In the genomic region with DNA sequence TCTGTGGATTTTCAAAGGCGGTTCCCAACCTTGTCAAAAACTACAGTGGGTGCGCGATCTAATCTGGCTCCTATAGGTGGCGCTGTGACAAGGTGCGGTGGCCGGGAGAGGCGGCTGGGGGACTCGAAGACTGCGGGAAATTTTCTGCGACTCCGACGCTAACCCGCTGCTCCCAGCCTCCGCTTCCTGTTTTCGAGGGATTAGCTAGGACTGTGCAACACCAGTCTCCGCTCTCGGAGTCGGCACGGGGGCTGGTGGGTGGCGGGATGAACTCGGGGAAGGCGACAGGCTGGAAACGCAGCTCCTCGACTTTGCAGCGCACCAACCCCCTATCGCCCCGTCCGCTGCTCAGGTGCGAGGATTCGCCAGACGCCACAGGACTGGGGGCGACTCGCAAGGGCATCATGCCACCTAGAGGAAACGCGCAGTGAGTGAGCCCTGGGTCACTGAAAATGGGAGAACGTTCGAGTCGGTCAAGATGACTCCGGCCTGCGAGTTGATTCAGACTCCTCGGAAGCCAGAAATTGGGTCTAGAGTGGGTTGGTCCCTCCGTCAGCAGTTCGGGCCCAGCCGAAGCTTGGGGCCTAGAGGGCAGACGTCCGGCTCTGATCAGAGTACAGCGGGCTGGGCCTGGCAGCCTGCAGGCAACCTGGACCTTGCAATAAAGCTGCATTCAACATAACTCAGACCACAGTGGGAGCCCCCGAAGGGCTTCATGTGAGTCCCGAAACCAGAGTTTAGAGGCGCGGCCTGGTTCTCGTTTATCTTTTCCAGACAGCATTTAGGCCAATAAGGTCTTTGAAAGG, we compare ENCODE assay signal across 1 cellular context.
TF ChIP-seq lines count a peak whose summit lies in the region.

No MANE protein-coding gene starts in this region.

TF ChIP-seq in HepG2, 621 proteins besides CTCF, POLR2A, EP300 and RAD21 (continued from another document and continues in another):
- 0 out of 2 replicates have a peak, but pooled peaks have one; percentile 63 for TF ChIP-seq ZNF547 (CRISPR knock-in tag; IDR thresholded peaks at IDR 0.05)
- peak; percentile 5 for TF ChIP-seq PRPF4 (IDR thresholded peaks at IDR 0.05; ENCODE audit: low read depth, low read length, poor library complexity, severe bottlenecking)
- peak; percentile 64; the same call in 1 of the 2 replicates for TF ChIP-seq ZNF605 (CRISPR knock-in tag; IDR thresholded peaks at IDR 0.05)
- TF ChIP-seq, protein P1, sequence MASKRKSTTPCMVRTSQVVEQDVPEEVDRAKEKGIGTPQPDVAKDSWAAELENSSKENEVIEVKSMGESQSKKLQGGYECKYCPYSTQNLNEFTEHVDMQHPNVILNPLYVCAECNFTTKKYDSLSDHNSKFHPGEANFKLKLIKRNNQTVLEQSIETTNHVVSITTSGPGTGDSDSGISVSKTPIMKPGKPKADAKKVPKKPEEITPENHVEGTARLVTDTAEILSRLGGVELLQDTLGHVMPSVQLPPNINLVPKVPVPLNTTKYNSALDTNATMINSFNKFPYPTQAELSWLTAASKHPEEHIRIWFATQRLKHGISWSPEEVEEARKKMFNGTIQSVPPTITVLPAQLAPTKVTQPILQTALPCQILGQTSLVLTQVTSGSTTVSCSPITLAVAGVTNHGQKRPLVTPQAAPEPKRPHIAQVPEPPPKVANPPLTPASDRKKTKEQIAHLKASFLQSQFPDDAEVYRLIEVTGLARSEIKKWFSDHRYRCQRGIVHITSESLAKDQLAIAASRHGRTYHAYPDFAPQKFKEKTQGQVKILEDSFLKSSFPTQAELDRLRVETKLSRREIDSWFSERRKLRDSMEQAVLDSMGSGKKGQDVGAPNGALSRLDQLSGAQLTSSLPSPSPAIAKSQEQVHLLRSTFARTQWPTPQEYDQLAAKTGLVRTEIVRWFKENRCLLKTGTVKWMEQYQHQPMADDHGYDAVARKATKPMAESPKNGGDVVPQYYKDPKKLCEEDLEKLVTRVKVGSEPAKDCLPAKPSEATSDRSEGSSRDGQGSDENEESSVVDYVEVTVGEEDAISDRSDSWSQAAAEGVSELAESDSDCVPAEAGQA (IDR thresholded peaks at IDR 0.05; ENCODE audit: low read depth), result 0 out of 2 replicates have a peak, but pooled peaks have one; percentile 28
- TF ChIP-seq, protein P1 (CRISPR knock-in tag; IDR thresholded peaks at IDR 0.05; ENCODE audit: borderline replicate concordance), result no peak
- peak; percentile 79; the same call in 1 of the 2 replicates for TF ChIP-seq SMAD1 (CRISPR knock-in tag; IDR thresholded peaks at IDR 0.05; ENCODE audit: borderline replicate concordance, low read depth)
- TF ChIP-seq, protein P2, sequence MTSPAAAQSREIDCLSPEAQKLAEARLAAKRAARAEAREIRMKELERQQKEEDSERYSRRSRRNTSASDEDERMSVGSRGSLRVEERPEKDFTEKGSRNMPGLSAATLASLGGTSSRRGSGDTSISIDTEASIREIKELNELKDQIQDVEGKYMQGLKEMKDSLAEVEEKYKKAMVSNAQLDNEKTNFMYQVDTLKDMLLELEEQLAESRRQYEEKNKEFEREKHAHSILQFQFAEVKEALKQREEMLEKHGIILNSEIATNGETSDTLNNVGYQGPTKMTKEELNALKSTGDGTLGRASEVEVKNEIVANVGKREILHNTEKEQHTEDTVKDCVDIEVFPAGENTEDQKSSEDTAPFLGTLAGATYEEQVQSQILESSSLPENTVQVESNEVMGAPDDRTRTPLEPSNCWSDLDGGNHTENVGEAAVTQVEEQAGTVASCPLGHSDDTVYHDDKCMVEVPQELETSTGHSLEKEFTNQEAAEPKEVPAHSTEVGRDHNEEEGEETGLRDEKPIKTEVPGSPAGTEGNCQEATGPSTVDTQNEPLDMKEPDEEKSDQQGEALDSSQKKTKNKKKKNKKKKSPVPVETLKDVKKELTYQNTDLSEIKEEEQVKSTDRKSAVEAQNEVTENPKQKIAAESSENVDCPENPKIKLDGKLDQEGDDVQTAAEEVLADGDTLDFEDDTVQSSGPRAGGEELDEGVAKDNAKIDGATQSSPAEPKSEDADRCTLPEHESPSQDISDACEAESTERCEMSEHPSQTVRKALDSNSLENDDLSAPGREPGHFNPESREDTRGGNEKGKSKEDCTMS (CRISPR knock-in tag; conservative IDR thresholded peaks at IDR 0.05), result no peak
- peak; percentile 44 for TF ChIP-seq ZNF883 (CRISPR knock-in tag; IDR thresholded peaks at IDR 0.05; ENCODE audit: not compliant biosample characterization)
- peak; percentile 67; the same call in 1 of the 2 replicates for TF ChIP-seq ZBTB38 (CRISPR knock-in tag; IDR thresholded peaks at IDR 0.05)
- TF ChIP-seq CREB1 (IDR thresholded peaks at IDR 0.05), result no peak
- TF ChIP-seq CREB1 (CRISPR knock-in tag; IDR thresholded peaks at IDR 0.05), result no peak
- TF ChIP-seq ZNF256 (CRISPR knock-in tag; conservative IDR thresholded peaks at IDR 0.05), result 0 out of 2 replicates have a peak, but pooled peaks have one; percentile 14
- peak; percentile 30; the same call in 1 of the 2 replicates for TF ChIP-seq PHF21A (CRISPR knock-in tag; IDR thresholded peaks at IDR 0.05)
- TF ChIP-seq, protein P3, sequence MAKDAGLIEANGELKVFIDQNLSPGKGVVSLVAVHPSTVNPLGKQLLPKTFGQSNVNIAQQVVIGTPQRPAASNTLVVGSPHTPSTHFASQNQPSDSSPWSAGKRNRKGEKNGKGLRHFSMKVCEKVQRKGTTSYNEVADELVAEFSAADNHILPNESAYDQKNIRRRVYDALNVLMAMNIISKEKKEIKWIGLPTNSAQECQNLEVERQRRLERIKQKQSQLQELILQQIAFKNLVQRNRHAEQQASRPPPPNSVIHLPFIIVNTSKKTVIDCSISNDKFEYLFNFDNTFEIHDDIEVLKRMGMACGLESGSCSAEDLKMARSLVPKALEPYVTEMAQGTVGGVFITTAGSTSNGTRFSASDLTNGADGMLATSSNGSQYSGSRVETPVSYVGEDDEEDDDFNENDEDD (CRISPR knock-in tag; IDR thresholded peaks at IDR 0.05; ENCODE audit: borderline replicate concordance), result peak; percentile 40; the same call in 1 of the 2 replicates
- TF ChIP-seq, protein P4, sequence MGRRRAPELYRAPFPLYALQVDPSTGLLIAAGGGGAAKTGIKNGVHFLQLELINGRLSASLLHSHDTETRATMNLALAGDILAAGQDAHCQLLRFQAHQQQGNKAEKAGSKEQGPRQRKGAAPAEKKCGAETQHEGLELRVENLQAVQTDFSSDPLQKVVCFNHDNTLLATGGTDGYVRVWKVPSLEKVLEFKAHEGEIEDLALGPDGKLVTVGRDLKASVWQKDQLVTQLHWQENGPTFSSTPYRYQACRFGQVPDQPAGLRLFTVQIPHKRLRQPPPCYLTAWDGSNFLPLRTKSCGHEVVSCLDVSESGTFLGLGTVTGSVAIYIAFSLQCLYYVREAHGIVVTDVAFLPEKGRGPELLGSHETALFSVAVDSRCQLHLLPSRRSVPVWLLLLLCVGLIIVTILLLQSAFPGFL (CRISPR knock-in tag; IDR thresholded peaks at IDR 0.05), result 0 out of 2 replicates have a peak, but pooled peaks have one; percentile 41
- 0 out of 2 replicates have a peak, but pooled peaks have one; percentile 20 for TF ChIP-seq KDM5B (CRISPR knock-in tag; IDR thresholded peaks at IDR 0.05; ENCODE audit: borderline replicate concordance)
- peak; percentile 14; the same call in 1 of the 2 replicates for TF ChIP-seq TBX2 (CRISPR knock-in tag; IDR thresholded peaks at IDR 0.05; ENCODE audit: borderline replicate concordance)
- TF ChIP-seq CBX1 (IDR thresholded peaks at IDR 0.05; ENCODE audit: low read depth), result peak; percentile 39
- TF ChIP-seq ZNF430 (CRISPR knock-in tag; IDR thresholded peaks at IDR 0.05), result peak; percentile 57; the same call in 1 of the 2 replicates
- TF ChIP-seq TGIF2 (CRISPR knock-in tag; IDR thresholded peaks at IDR 0.05), result no peak
- TF ChIP-seq TEAD3 (CRISPR knock-in tag; optimal IDR thresholded peaks at IDR 0.05; ENCODE audit: borderline replicate concordance), result peak; percentile 18
- 0 out of 2 replicates have a peak, but pooled peaks have one; percentile 58 for TF ChIP-seq ZNF224 (CRISPR knock-in tag; IDR thresholded peaks at IDR 0.05)
- TF ChIP-seq SALL1 (CRISPR knock-in tag; IDR thresholded peaks at IDR 0.05), result peak; percentile 20; the same call in 1 of the 2 replicates
- 0 out of 2 replicates have a peak, but pooled peaks have one; percentile 22 for TF ChIP-seq ZNF292 (CRISPR knock-in tag; IDR thresholded peaks at IDR 0.05; ENCODE audit: borderline replicate concordance, low read depth)
- TF ChIP-seq, protein P5, sequence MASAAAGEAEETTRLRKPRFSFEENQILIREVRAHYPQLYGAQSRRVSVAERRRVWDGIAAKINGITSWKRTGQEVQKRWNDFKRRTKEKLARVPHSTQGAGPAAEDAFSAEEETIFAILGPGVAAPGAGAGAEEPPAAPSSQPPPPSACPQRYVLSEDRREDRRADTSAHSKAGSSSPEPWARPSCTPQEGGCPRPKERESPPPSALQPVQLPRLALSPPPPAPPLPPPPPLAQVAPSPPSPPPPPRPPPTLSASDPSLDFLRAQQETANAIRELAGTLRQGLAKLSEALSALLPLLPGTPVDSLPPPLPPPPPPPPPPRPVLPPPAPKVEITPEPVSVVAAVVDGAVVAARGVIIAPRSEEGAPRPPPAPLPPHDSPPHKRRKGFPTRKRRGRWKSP (CRISPR knock-in tag; IDR thresholded peaks at IDR 0.05), result peak; percentile 62; the same call in 1 of the 2 replicates
- peak; percentile 63; the same call in 1 of the 2 replicates for TF ChIP-seq ZNF225 (CRISPR knock-in tag; IDR thresholded peaks at IDR 0.05)
- no peak for TF ChIP-seq RFXAP (CRISPR knock-in tag; IDR thresholded peaks at IDR 0.05; ENCODE audit: borderline replicate concordance)
- TF ChIP-seq ZNF83 (CRISPR knock-in tag; IDR thresholded peaks at IDR 0.05; ENCODE audit: borderline replicate concordance), result peak; percentile 68; the same call in 1 of the 2 replicates
- TF ChIP-seq, protein P6, sequence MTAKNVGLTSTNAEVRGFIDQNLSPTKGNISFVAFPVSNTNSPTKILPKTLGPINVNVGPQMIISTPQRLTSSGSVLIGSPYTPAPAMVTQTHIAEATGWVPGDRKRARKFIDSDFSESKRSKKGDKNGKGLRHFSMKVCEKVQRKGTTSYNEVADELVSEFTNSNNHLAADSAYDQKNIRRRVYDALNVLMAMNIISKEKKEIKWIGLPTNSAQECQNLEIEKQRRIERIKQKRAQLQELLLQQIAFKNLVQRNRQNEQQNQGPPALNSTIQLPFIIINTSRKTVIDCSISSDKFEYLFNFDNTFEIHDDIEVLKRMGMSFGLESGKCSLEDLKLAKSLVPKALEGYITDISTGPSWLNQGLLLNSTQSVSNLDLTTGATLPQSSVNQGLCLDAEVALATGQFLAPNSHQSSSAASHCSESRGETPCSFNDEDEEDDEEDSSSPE (CRISPR knock-in tag; IDR thresholded peaks at IDR 0.05), result no peak
- TF ChIP-seq, protein P7, sequence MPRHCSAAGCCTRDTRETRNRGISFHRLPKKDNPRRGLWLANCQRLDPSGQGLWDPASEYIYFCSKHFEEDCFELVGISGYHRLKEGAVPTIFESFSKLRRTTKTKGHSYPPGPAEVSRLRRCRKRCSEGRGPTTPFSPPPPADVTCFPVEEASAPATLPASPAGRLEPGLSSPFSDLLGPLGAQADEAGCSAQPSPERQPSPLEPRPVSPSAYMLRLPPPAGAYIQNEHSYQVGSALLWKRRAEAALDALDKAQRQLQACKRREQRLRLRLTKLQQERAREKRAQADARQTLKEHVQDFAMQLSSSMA (CRISPR knock-in tag; IDR thresholded peaks at IDR 0.05), result peak; percentile 79; the same call in 1 of the 2 replicates
